ENCODE assay signal across 31 cellular contexts in genomic region chr7:100438172-100438571, GRCh38. TPM values are rescaled to one million over a fixed set of nuclear protein-coding genes. Genes with fewer than 3 reads are reported as not detected.
DNase-seq lines count a peak whose midpoint lies in the region; ATAC-seq and TF ChIP-seq lines count a peak whose summit lies in the region.
"Had no signal": no experiment of that assay in that cellular context is flagged by ENCODE, and none has a peak within 500 bp of the region (broad histone marks: within the 10 kb centered on the region; RNA-seq: fewer than 3 reads in every experiment).

No MANE protein-coding gene starts in this region.

- POLR2A ChIA-PET in activated CD8-positive, alpha-beta T cell treated with anti-CD3 and anti-CD28 coated beads, Interleukin-2, amount 10 ng/mL, durations not matched to agents 7 days and 5 days (lab: Charles Lee), result interaction anchor here (0.6 to 1.1 kb wide), 3 partner anchors 10 to 300 kb away, joined by 3 to 4 read pairs (median 3); partner anchors contain the start of gene ZCWPW1

- ATAC-seq in stimulated activated naive CD8-positive, alpha-beta T cell treated with anti-CD3 and anti-CD28 coated beads, Interleukin-15, amount 100 ng/mL, for 72 hours, result no peak
- no peak for ATAC-seq in stimulated activated naive CD8-positive, alpha-beta T cell treated with anti-CD3 and anti-CD28 coated beads, Interleukin-15, Interleukin-2, amounts not matched to agents 100 U/mL and 50 U/mL, for 24 hours
- no peak for ATAC-seq in activated CD8-positive, alpha-beta T cell treated with anti-CD3 and anti-CD28 coated beads, Interleukin-2, amount 10 ng/mL, durations not matched to agents 7 days and 5 days
- ATAC-seq: body of pancreas; gastroesophageal sphincter; left lobe of liver; naive thymus-derived CD8-positive, alpha-beta T cell; Right ventricle myocardium inferior; upper lobe of right lung had no signal

- no peak for TF ChIP-seq CTCF in mesothelial cell of epicardium (IDR thresholded peaks at IDR 0.05; ENCODE audit: unreplicated experiment)

- no peak for DNase-seq in stimulated activated naive CD8-positive, alpha-beta T cell treated with anti-CD3 and anti-CD28 coated beads, Interleukin-15, amount 100 ng/mL, for 72 hours
- no peak for DNase-seq in stimulated activated naive CD8-positive, alpha-beta T cell treated with anti-CD3 and anti-CD28 coated beads, Interleukin-15, Interleukin-2, amounts not matched to agents 100 U/mL and 50 U/mL, for 24 hours
- DNase-seq in activated CD8-positive, alpha-beta T cell treated with anti-CD3 and anti-CD28 coated beads, Interleukin-2, amount 10 ng/mL, durations not matched to agents 7 days and 5 days, result no peak
- DNase-seq in mesothelial cell of epicardium (ENCODE audit: low spot score in 2 of 2, unreplicated experiment in 2 of 2) (no peak), RPMI8226 (no peak), NOMO-1 treated with dmso at 0.1 percent for 144 hours (lab: John Stamatoyannopoulos, UW; ENCODE audit: unreplicated experiment) (no peak), glomerular visceral epithelial cell (ENCODE audit: extremely low spot score) (no peak), UCSD-AML1 (lab: John Stamatoyannopoulos, UW; ENCODE audit: unreplicated experiment) (no peak)
- DNase-seq: activated CD4-positive, CD25-positive, alpha-beta regulatory T cell; activated effector memory CD4-positive, alpha-beta T cell treated with anti-CD3 and anti-CD28 coated beads, Interleukin-2, amount 50 U/mL, for 16 hours; C1 segment of cervical spinal cord; Calu3; cerebellar nuclear complex; DMS79 treated with DMSO at 0.1 percent for 48 hours; hypothalamus; Kasumi-1; midbrain; naive thymus-derived CD8-positive, alpha-beta T cell; NCI-H146; NCI-H446 treated with DMSO at 0.1 percent for 48 hours; OCI-M1; retina; stimulated activated CD4-positive, alpha-beta T cell treated with anti-CD3 and anti-CD28 coated beads, Interleukin-2, amount 100 ng/mL, for 24 hours; substantia nigra; T1000 had no signal

- no peak overlapping the region for H3K27ac Mint-ChIP-seq in stimulated activated naive CD8-positive, alpha-beta T cell treated with anti-CD3 and anti-CD28 coated beads, Interleukin-15, amount 100 ng/mL, for 72 hours
- peak overlapping the region; percentile 53 for H3K27ac Mint-ChIP-seq in activated CD8-positive, alpha-beta T cell treated with anti-CD3 and anti-CD28 coated beads, Interleukin-2, amount 10 ng/mL, durations not matched to agents 7 days and 5 days
- H3K27ac Mint-ChIP-seq in mesothelial cell of epicardium, result peak overlapping the region; percentile 45

- CTCF ChIA-PET in activated CD8-positive, alpha-beta T cell treated with anti-CD3 and anti-CD28 coated beads, Interleukin-2, amount 10 ng/mL, durations not matched to agents 7 days and 5 days (lab: Charles Lee), result interaction anchor here (1.2 to 2.2 kb wide), 3 partner anchors 12 to 146 kb away, joined by 4 to 9 read pairs (median 6); no protein-coding TSS in a partner anchor

- peaks cover 31% of the 10 kb centered on the region for H3K36me3 Mint-ChIP-seq in activated CD8-positive, alpha-beta T cell treated with anti-CD3 and anti-CD28 coated beads, Interleukin-2, amount 10 ng/mL, durations not matched to agents 7 days and 5 days (ENCODE audit: low read depth)
- peaks cover 6% of the 10 kb centered on the region for H3K36me3 Mint-ChIP-seq in mesothelial cell of epicardium

- H3K9me3 Mint-ChIP-seq in stimulated activated naive CD8-positive, alpha-beta T cell treated with anti-CD3 and anti-CD28 coated beads, Interleukin-15, amount 100 ng/mL, for 72 hours, result no peaks in the 10 kb centered on the region
- no peaks in the 10 kb centered on the region for H3K9me3 Mint-ChIP-seq in activated CD8-positive, alpha-beta T cell treated with anti-CD3 and anti-CD28 coated beads, Interleukin-2, amount 10 ng/mL, durations not matched to agents 7 days and 5 days (ENCODE audit: insufficient read depth)
- H3K9me3 Mint-ChIP-seq in mesothelial cell of epicardium, result no peaks in the 10 kb centered on the region

- peak overlapping the region; percentile 13 to 23 for H3K4me3 Mint-ChIP-seq in stimulated activated naive CD8-positive, alpha-beta T cell treated with anti-CD3 and anti-CD28 coated beads, Interleukin-15, amount 100 ng/mL, for 72 hours
- no peak overlapping the region for H3K4me3 Mint-ChIP-seq in activated CD8-positive, alpha-beta T cell treated with anti-CD3 and anti-CD28 coated beads, Interleukin-2, amount 10 ng/mL, durations not matched to agents 7 days and 5 days
- no peak overlapping the region for H3K4me3 Mint-ChIP-seq in mesothelial cell of epicardium

- peaks cover 22% of the 10 kb centered on the region for H3K4me1 Mint-ChIP-seq in stimulated activated naive CD8-positive, alpha-beta T cell treated with anti-CD3 and anti-CD28 coated beads, Interleukin-15, amount 100 ng/mL, for 72 hours
- peaks cover 24% of the 10 kb centered on the region for H3K4me1 Mint-ChIP-seq in activated CD8-positive, alpha-beta T cell treated with anti-CD3 and anti-CD28 coated beads, Interleukin-2, amount 10 ng/mL, durations not matched to agents 7 days and 5 days (ENCODE audit: low read depth)
- H3K4me1 Mint-ChIP-seq in mesothelial cell of epicardium, result peaks cover 19% of the 10 kb centered on the region

- no peaks in the 10 kb centered on the region for H3K27me3 Mint-ChIP-seq in stimulated activated naive CD8-positive, alpha-beta T cell treated with anti-CD3 and anti-CD28 coated beads, Interleukin-15, amount 100 ng/mL, for 72 hours
- H3K27me3 Mint-ChIP-seq in activated CD8-positive, alpha-beta T cell treated with anti-CD3 and anti-CD28 coated beads, Interleukin-2, amount 10 ng/mL, durations not matched to agents 7 days and 5 days (ENCODE audit: low read depth), result no peaks in the 10 kb centered on the region
- H3K27me3 Mint-ChIP-seq in mesothelial cell of epicardium (ENCODE audit: low read depth), result no peaks in the 10 kb centered on the region
- H3K27me3 Mint-ChIP-seq: naive thymus-derived CD8-positive, alpha-beta T cell had no signal

RNA-seq across cellular contexts. Expression of gene PPP1R35, which starts 1.9 kb away (rescaled TPM):
- 10 to 100 TPM; 84.0 to 90.1 TPM for total RNA-seq in activated CD8-positive, alpha-beta T cell treated with anti-CD3 and anti-CD28 coated beads, Interleukin-2, amount 10 ng/mL, durations not matched to agents 7 days and 5 days
- 25.7 to 29.3 TPM (median 26.6 TPM) in 3 replicates for total RNA-seq in mesothelial cell of epicardium

RNA-seq across cellular contexts. Expression of gene MEPCE, which starts 8.5 kb away (rescaled TPM):
- total RNA-seq in activated CD8-positive, alpha-beta T cell treated with anti-CD3 and anti-CD28 coated beads, Interleukin-2, amount 10 ng/mL, durations not matched to agents 7 days and 5 days, result 10 to 100 TPM; 40.4 to 45.4 TPM
- total RNA-seq in mesothelial cell of epicardium, result 34.7 to 38.5 TPM (median 38.4 TPM) in 3 replicates

RNA-seq across cellular contexts. Expression of gene ZCWPW1, which starts 9.7 kb away (rescaled TPM):
- total RNA-seq in activated CD8-positive, alpha-beta T cell treated with anti-CD3 and anti-CD28 coated beads, Interleukin-2, amount 10 ng/mL, durations not matched to agents 7 days and 5 days, result 1 to 10 TPM; 2.6 to 2.8 TPM
- total RNA-seq in mesothelial cell of epicardium, result 3.4 to 6.1 TPM (median 4.3 TPM) in 3 replicates

RNA-seq across cellular contexts. Expression of gene SPACDR, which starts 25.9 kb away (rescaled TPM):
- 1 to 10 TPM; 2.7 to 3.6 TPM for total RNA-seq in activated CD8-positive, alpha-beta T cell treated with anti-CD3 and anti-CD28 coated beads, Interleukin-2, amount 10 ng/mL, durations not matched to agents 7 days and 5 days
- 2.0 to 3.6 TPM (median 3.3 TPM) in 3 replicates for total RNA-seq in mesothelial cell of epicardium
- total RNA-seq: left lobe of liver, smooth muscle cell had no signal

RNA-seq across cellular contexts. Expression of gene TSC22D4, which starts 40.8 kb away (rescaled TPM):
- 100 to 1,000 TPM; 129 to 132 TPM for total RNA-seq in activated CD8-positive, alpha-beta T cell treated with anti-CD3 and anti-CD28 coated beads, Interleukin-2, amount 10 ng/mL, durations not matched to agents 7 days and 5 days
- total RNA-seq in mesothelial cell of epicardium, result 50.5 to 52.7 TPM (median 52.4 TPM) in 3 replicates

Comparison
In these comparisons a context has a peak if more than half of its experiments do, and no peak if none do; other contexts are left out.
1. H3K27ac Mint-ChIP-seq: peak in activated CD8-positive, alpha-beta T cell treated with anti-CD3 and anti-CD28 coated beads, Interleukin-2, amount 10 ng/mL, durations not matched to agents 7 days and 5 days (single experiment) and mesothelial cell of epicardium (single experiment); none in stimulated activated naive CD8-positive, alpha-beta T cell treated with anti-CD3 and anti-CD28 coated beads, Interleukin-15, amount 100 ng/mL, for 72 hours (0 of 2).
2. H3K4me3 Mint-ChIP-seq: peak in stimulated activated naive CD8-positive, alpha-beta T cell treated with anti-CD3 and anti-CD28 coated beads, Interleukin-15, amount 100 ng/mL, for 72 hours (2 of 2); none in activated CD8-positive, alpha-beta T cell treated with anti-CD3 and anti-CD28 coated beads, Interleukin-2, amount 10 ng/mL, durations not matched to agents 7 days and 5 days (single experiment) and mesothelial cell of epicardium (single experiment).